Comparison of ENCODE assay signal across 20 cellular contexts in genomic region chr7:81449105-81449504, GRCh38.
"Had no signal": no experiment of that assay in that cellular context is flagged by ENCODE, and none has a peak within 500 bp of the region (broad histone marks: within the 10 kb centered on the region; RNA-seq: fewer than 3 reads in every experiment).

No MANE protein-coding gene starts in this region.

- H3K9me3 ChIP-seq: esophagus squamous epithelium, ovary, suprapubic skin, thyroid gland, uterus had no signal

- H3K27ac ChIP-seq: esophagus squamous epithelium, hepatocyte, neural progenitor cell, ovary, suprapubic skin, thyroid gland, uterus had no signal

- H3K4me2 ChIP-seq: hepatocyte, neural progenitor cell had no signal

- FAIRE-seq: islet of Langerhans had no signal

- ATAC-seq: effector memory CD8-positive, alpha-beta T cell; left lobe of liver; natural killer cell treated with Interleukin-12 subunit alpha and Interleukin-12 subunit beta and Interleukin-15 and Interleukin-18, amount 100 ng/mL, for 72 hours; right cardiac atrium; stimulated activated effector memory CD8-positive, alpha-beta T cell treated with anti-CD3 and anti-CD28 coated beads, Interleukin-12 subunit alpha, Interleukin-12 subunit beta, amount 100 ng/mL, for 72 hours; stimulated activated naive CD8-positive, alpha-beta T cell treated with anti-CD3 and anti-CD28 coated beads, Interleukin-15, Interleukin-2, amounts not matched to agents 100 U/mL and 50 U/mL, for 24 hours had no signal

- H3K36me3 ChIP-seq: esophagus squamous epithelium, neural progenitor cell, ovary, suprapubic skin, thyroid gland, uterus had no signal

- H2AFZ ChIP-seq: hepatocyte, neural progenitor cell had no signal

- DNase-seq: effector memory CD8-positive, alpha-beta T cell; esophagus squamous epithelium; foreskin melanocyte; head of caudate nucleus; midbrain; nucleus accumbens; ovary; stimulated activated CD4-positive, alpha-beta T cell treated with anti-CD3 and anti-CD28 coated beads, Interleukin-4, amount 100 ng/mL, for 1 hour; stimulated activated CD8-positive, alpha-beta memory T cell treated with anti-CD3 and anti-CD28 coated beads, Interleukin-4, amount 100 ng/mL, for 48 hours; stimulated activated naive CD8-positive, alpha-beta T cell treated with anti-CD3 and anti-CD28 coated beads, Interleukin-15, Interleukin-2, amounts not matched to agents 100 U/mL and 50 U/mL, for 24 hours; thyroid gland; uterus had no signal

- H3K27me3 ChIP-seq: esophagus squamous epithelium, hepatocyte, neural progenitor cell, ovary, suprapubic skin, thyroid gland, uterus had no signal

- H3K4me3 ChIP-seq: esophagus squamous epithelium, hepatocyte, neural progenitor cell, ovary, suprapubic skin, thyroid gland, uterus had no signal

- H3K4me1 ChIP-seq: esophagus squamous epithelium, neural progenitor cell, suprapubic skin, thyroid gland, uterus had no signal

- H3K79me2 ChIP-seq: hepatocyte had no signal

- H3K9ac ChIP-seq: neural progenitor cell had no signal
